Comparison of ENCODE assay signal across 1 cellular context in the genomic region with DNA sequence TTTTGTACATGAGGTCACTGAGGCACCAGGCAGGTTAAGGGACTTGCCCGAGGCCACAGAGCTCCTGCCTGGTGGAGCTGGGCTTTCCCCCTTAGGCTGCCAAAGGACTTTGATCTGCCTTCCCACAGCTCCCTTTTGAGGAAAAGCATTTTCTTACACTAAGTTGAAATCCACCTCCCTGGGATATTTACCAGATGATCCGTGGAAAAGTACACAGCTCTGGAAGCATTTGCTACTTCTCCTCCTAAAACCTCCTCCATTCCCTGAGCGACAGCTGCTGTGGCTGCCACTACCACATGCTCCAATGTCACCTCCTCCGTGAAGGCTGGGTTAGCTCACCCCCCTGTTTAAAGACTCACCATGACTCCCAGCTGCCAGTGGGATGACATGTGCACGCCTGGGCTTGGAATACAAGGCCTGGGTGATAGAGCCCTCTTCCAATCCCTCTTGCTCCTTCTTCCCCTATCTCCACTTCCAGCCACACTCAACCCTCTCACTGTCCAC.
TF ChIP-seq lines count a peak whose summit lies in the region.

No MANE protein-coding gene starts in this region.

TF ChIP-seq in HepG2, 621 proteins besides CTCF, POLR2A, EP300 and RAD21 (continued from another document):
- TF ChIP-seq, protein P1, sequence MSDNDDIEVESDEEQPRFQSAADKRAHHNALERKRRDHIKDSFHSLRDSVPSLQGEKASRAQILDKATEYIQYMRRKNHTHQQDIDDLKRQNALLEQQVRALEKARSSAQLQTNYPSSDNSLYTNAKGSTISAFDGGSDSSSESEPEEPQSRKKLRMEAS (IDR thresholded peaks at IDR 0.05), result peak; percentile 81
- TF ChIP-seq RCOR2 (CRISPR knock-in tag; IDR thresholded peaks at IDR 0.05) (0 out of 2 replicates have a peak, but pooled peaks have one; percentile 24), DNMT3B (CRISPR knock-in tag; conservative IDR thresholded peaks at IDR 0.05) (0 out of 2 replicates have a peak, but pooled peaks have one; percentile 37), RARA (CRISPR knock-in tag; IDR thresholded peaks at IDR 0.05) (no peak), MXD4 (CRISPR knock-in tag; IDR thresholded peaks at IDR 0.05) (peak; percentile 92; the same call in 1 of the 2 replicates), KAT2B (IDR thresholded peaks at IDR 0.05; ENCODE audit: borderline replicate concordance, low read depth, low read length) (no peak), NONO (IDR thresholded peaks at IDR 0.05) (no peak), NONO (CRISPR knock-in tag; conservative IDR thresholded peaks at IDR 0.05) (no peak)
- TF ChIP-seq, protein P2, sequence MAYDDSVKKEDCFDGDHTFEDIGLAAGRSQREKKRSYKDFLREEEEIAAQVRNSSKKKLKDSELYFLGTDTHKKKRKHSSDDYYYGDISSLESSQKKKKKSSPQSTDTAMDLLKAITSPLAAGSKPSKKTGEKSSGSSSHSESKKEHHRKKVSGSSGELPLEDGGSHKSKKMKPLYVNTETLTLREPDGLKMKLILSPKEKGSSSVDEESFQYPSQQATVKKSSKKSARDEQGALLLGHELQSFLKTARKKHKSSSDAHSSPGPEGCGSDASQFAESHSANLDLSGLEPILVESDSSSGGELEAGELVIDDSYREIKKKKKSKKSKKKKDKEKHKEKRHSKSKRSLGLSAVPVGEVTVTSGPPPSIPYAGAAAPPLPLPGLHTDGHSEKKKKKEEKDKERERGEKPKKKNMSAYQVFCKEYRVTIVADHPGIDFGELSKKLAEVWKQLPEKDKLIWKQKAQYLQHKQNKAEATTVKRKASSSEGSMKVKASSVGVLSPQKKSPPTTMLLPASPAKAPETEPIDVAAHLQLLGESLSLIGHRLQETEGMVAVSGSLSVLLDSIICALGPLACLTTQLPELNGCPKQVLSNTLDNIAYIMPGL (CRISPR knock-in tag; IDR thresholded peaks at IDR 0.05; ENCODE audit: borderline replicate concordance in 1 of 2, low read depth in 1 of 2), result 0 out of 4 replicates have a peak, but pooled peaks of 1 of the 2 experiments have one; percentile 45
- TF ChIP-seq, protein P3, sequence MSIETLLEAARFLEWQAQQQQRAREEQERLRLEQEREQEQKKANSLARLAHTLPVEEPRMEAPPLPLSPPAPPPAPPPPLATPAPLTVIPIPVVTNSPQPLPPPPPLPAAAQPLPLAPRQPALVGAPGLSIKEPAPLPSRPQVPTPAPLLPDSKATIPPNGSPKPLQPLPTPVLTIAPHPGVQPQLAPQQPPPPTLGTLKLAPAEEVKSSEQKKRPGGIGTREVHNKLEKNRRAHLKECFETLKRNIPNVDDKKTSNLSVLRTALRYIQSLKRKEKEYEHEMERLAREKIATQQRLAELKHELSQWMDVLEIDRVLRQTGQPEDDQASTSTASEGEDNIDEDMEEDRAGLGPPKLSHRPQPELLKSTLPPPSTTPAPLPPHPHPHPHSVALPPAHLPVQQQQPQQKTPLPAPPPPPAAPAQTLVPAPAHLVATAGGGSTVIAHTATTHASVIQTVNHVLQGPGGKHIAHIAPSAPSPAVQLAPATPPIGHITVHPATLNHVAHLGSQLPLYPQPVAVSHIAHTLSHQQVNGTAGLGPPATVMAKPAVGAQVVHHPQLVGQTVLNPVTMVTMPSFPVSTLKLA (IDR thresholded peaks at IDR 0.05), result peak; percentile 88
TF ChIP-seq in HepG2: peak in this region for 39.
